Comparison of ENCODE assay signal across 9 cellular contexts in the genomic region with DNA sequence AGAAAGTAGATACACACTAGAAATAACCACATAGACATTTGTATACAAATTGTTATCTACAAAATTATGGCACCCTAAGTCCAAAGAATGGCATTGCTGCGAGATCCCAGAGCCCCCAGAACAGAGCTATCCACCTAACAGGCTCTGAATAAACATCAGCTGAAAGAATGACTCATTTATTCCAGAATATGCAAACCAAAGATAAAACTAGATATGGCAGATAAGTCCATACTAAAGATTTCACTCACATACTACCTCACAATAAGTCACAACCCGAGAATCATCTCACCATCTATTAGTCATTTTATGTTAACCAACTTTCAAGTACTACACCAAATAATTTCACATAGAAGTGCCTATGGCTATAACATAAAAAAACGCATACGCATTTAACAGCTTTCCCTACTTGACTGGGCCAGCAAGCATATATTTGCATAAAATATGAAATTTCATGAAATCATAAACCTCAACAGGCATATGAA. TPM values are rescaled to one million over a fixed set of nuclear protein-coding genes. Genes with fewer than 3 reads are reported as not detected.
A peak's percentile ranks its signal among the peaks of the same experiment; 100 is the strongest.
DNase-seq lines count a peak whose midpoint lies in the region; ATAC-seq and TF ChIP-seq lines count a peak whose summit lies in the region.
"Had no signal": no experiment of that assay in that cellular context is flagged by ENCODE, and none has a peak within 500 bp of the region (broad histone marks: within the 10 kb centered on the region; RNA-seq: fewer than 3 reads in every experiment).

No MANE protein-coding gene starts in this region.

- H2AFZ ChIP-seq in ACC112 (ENCODE audit: low read length, unreplicated experiment): no peak overlapping the region

- DNase-seq in cardiac fibroblast (ENCODE audit: low read depth in 2 of 2) (peak; percentile 57 to 72), foreskin melanocyte (no peak), COLO829 (ENCODE audit: low spot score) (no peak), upper lobe of left lung (no peak)
- no peak for DNase-seq in activated CD8-positive, alpha-beta memory T cell treated with anti-CD3 and anti-CD28 coated beads for 24 hours

- no peak for TF ChIP-seq EP300 in upper lobe of left lung (IDR thresholded peaks at IDR 0.05)

- no peaks in the 10 kb centered on the region for H3K27me3 ChIP-seq in ACC112 (ENCODE audit: insufficient read depth, low read length)
- no peaks in the 10 kb centered on the region for H3K27me3 ChIP-seq in upper lobe of left lung

- H3K27ac Mint-ChIP-seq in IgD-negative memory B cell: peak overlapping the region; percentile 1 to 43 (median 7)

- H3K9me3 Mint-ChIP-seq in IgD-negative memory B cell: no peaks in the 10 kb centered on the region

- ATAC-seq in GM18861 (IDR thresholded peaks at IDR 0.05; ENCODE audit: unreplicated experiment): peak; percentile 48
- no peak for ATAC-seq in upper lobe of left lung (ENCODE audit: low FRiP score in 2 of 2)

- H3K27ac ChIP-seq in ACC112 (ENCODE audit: low read depth, low read length): peak overlapping the region; percentile 30
- H3K27ac ChIP-seq in upper lobe of left lung: no peak overlapping the region

- H3K79me2 ChIP-seq in ACC112 (ENCODE audit: control insufficient read depth, insufficient read depth, low read length, unreplicated experiment): peaks cover 93% of the 10 kb centered on the region

- peaks cover 3% of the 10 kb centered on the region for H3K36me3 ChIP-seq in ACC112 (ENCODE audit: insufficient read depth, low read length)
- H3K36me3 ChIP-seq in upper lobe of left lung: peaks cover 0 to 10% (median 3%) of the 10 kb centered on the region in 4 donors

- peak overlapping the region; percentile 8 for H3K4me3 ChIP-seq in ACC112 (ENCODE audit: low read depth, low read length)
- H3K4me3 ChIP-seq in cardiac fibroblast (replicated peaks in 1 of 2; ENCODE audit: low read depth in 2 of 2, low read length in 2 of 2): no peak overlapping the region
- H3K4me3 ChIP-seq in upper lobe of left lung: no peak overlapping the region
- H3K4me3 ChIP-seq: lung had no signal

- no peaks in the 10 kb centered on the region for H3K36me3 Mint-ChIP-seq in IgD-negative memory B cell

- H3K4me3 Mint-ChIP-seq in IgD-negative memory B cell: peak overlapping the region; percentile 16 to 67 (median 27)

- no peaks in the 10 kb centered on the region for H3K27me3 Mint-ChIP-seq in IgD-negative memory B cell

- H3K4me1 ChIP-seq in ACC112 (ENCODE audit: control insufficient read depth, insufficient read depth, low read length, unreplicated experiment) (peaks cover 35% of the 10 kb centered on the region), upper lobe of left lung (peaks cover 14 to 36% (median 31%) of the 10 kb centered on the region in 4 donors)

- peaks cover 36 to 57% (median 50%) of the 10 kb centered on the region in 3 donors for H3K4me1 Mint-ChIP-seq in IgD-negative memory B cell

- TF ChIP-seq CTCF in cardiac fibroblast (IDR thresholded peaks at IDR 0.05; ENCODE audit: low read depth, low read length) (no peak), upper lobe of left lung (IDR thresholded peaks at IDR 0.05) (no peak)

- 74 to 80% methylated on average over 4 of the region's 4 CpGs for WGBS in upper lobe of left lung, 2 donors

- no peaks in the 10 kb centered on the region for H3K9me3 ChIP-seq in upper lobe of left lung

- TF ChIP-seq POLR2A in upper lobe of left lung (IDR thresholded peaks at IDR 0.05): no peak

RNA-seq across cellular contexts. Expression of gene CNIH1, which starts 5.6 kb away (rescaled TPM):
- 68.5 TPM for polyA plus RNA-seq in IgD-negative memory B cell
- 100 to 1,000 TPM in 1 of 6 donors, 10 to 100 TPM in 5; 37.7 to 105 (median 57.9) TPM for total RNA-seq in upper lobe of left lung

RNA-seq across cellular contexts. Expression of gene CDKN3, which starts 38.7 kb away (rescaled TPM):
- polyA plus RNA-seq in IgD-negative memory B cell: not detected
- total RNA-seq in upper lobe of left lung: 1 to 10 TPM in 4 of 6 donors, not detected in 2; 1.7 to 3.6 (median 3.1) TPM

RNA-seq across cellular contexts. Expression of gene GMFB, which starts 53.2 kb away (rescaled TPM):
- 17.8 TPM for polyA plus RNA-seq in IgD-negative memory B cell
- total RNA-seq in upper lobe of left lung: 10 to 100 TPM; 18.0 to 72.4 (median 43.9) TPM

Comparison
In these comparisons a context has a peak if more than half of its experiments do, and no peak if none do; other contexts are left out.
1. DNase-seq: peak in cardiac fibroblast (2 of 2); none in foreskin melanocyte (single experiment), COLO829 (single experiment), activated CD8-positive, alpha-beta memory T cell treated with anti-CD3 and anti-CD28 coated beads for 24 hours (single experiment) and upper lobe of left lung (0 of 2).